Comparison of ENCODE assay signal across 1 cellular context in genomic region chr1:167511374-167511986, GRCh38.
TF ChIP-seq lines count a peak whose summit lies in the region.

No MANE protein-coding gene starts in this region.

TF ChIP-seq in A549, 52 proteins besides CTCF, POLR2A, EP300 and RAD21:
- peak; percentile 17 for TF ChIP-seq MAFK (IDR thresholded peaks at IDR 0.05; ENCODE audit: partially characterized antibody)
- no peak for TF ChIP-seq KDM1A (IDR thresholded peaks at IDR 0.05; ENCODE audit: low read depth)
